In genomic region chr13:46388846-46389245, GRCh38 we compare ENCODE assay signal across 20 cellular contexts. TPM values are rescaled to one million over a fixed set of nuclear protein-coding genes. Genes with fewer than 3 reads are reported as not detected.
A peak's percentile ranks its signal among the peaks of the same experiment; 100 is the strongest.
DNase-seq lines count a peak whose midpoint lies in the region; ATAC-seq, FAIRE-seq and TF ChIP-seq lines count a peak whose summit lies in the region.
"Had no signal": no experiment of that assay in that cellular context is flagged by ENCODE, and none has a peak within 500 bp of the region (broad histone marks: within the 10 kb centered on the region; RNA-seq: fewer than 3 reads in every experiment).

No MANE protein-coding gene starts in this region.

- H3K4me1 Mint-ChIP-seq in stimulated activated memory B cell treated with anti-CD40 and anti-IgM and Interleukin-4, amounts not matched to agents 10 μg/mL and 1 μg/mL and 100 μg/mL, for 72 hours: peaks cover 51% of the 10 kb centered on the region

- H3K36me3 ChIP-seq in SJCRH30: no peaks in the 10 kb centered on the region
- no peaks in the 10 kb centered on the region for H3K36me3 ChIP-seq in esophagus muscularis mucosa
- H3K36me3 ChIP-seq: HAP-1, pancreas, tibial artery had no signal

- H3K27me3 ChIP-seq in SJCRH30 (no peaks in the 10 kb centered on the region), foreskin keratinocyte (peaks cover 52% of the 10 kb centered on the region), esophagus muscularis mucosa (peaks cover 0 to 39% (median 8%) of the 10 kb centered on the region in 4 donors)

- H3K4me1 ChIP-seq in SJCRH30 (peaks cover 49% of the 10 kb centered on the region), foreskin keratinocyte (peaks cover 3% of the 10 kb centered on the region), esophagus muscularis mucosa (peaks cover 5 to 29% (median 21%) of the 10 kb centered on the region in 4 donors)

- ATAC-seq in foreskin keratinocyte (no peak), GM21619 (IDR thresholded peaks at IDR 0.05; ENCODE audit: unreplicated experiment) (no peak)
- ATAC-seq in stimulated activated memory B cell treated with anti-CD40 and anti-IgM and Interleukin-4, amounts not matched to agents 10 μg/mL and 1 μg/mL and 100 μg/mL, for 72 hours: no peak
- ATAC-seq: activated CD4-positive, CD25-positive, alpha-beta regulatory T cell treated with anti-CD3 and anti-CD28 coated beads, Interleukin-2, amount 50 U/mL, for 24 hours; left cardiac atrium; Right ventricle myocardium inferior had no signal

- peak overlapping the region; percentile 92 for H3K4me3 Mint-ChIP-seq in stimulated activated memory B cell treated with anti-CD40 and anti-IgM and Interleukin-4, amounts not matched to agents 10 μg/mL and 1 μg/mL and 100 μg/mL, for 72 hours

- no peaks in the 10 kb centered on the region for H3K9me3 ChIP-seq in SJCRH30 (replicated peaks)
- no peaks in the 10 kb centered on the region for H3K9me3 ChIP-seq in esophagus muscularis mucosa
- H3K9me3 ChIP-seq: HAP-1, pancreas, tibial artery had no signal

- no peak for DNase-seq in GM12891 (ENCODE audit: insufficient read length, low spot score)
- DNase-seq in SJCRH30: no peak
- DNase-seq in foreskin keratinocyte: peak; percentile 47 to 63
- no peak for DNase-seq in superior temporal gyrus (ENCODE audit: extremely low spot score)
- DNase-seq in esophagus muscularis mucosa (ENCODE audit: extremely low spot score): no peak
- no peak for DNase-seq in NCI-H69 (lab: John Stamatoyannopoulos, UW)
- DNase-seq: amniotic stem cell; left cardiac atrium; NCI-H1436; NK-92 treated with Interleukin-12 subunit alpha and Interleukin-12 subunit beta, amount 100 ng/mL, for 24 hours; pancreas; stimulated activated CD4-positive, alpha-beta T cell treated with anti-CD3 and anti-CD28 coated beads, Interleukin-4, amount 100 ng/mL, for 4 hours; tibial artery had no signal

- H3K27me3 Mint-ChIP-seq in stimulated activated memory B cell treated with anti-CD40 and anti-IgM and Interleukin-4, amounts not matched to agents 10 μg/mL and 1 μg/mL and 100 μg/mL, for 72 hours: no peaks in the 10 kb centered on the region

- peak overlapping the region; percentile 86 for H3K27ac Mint-ChIP-seq in stimulated activated memory B cell treated with anti-CD40 and anti-IgM and Interleukin-4, amounts not matched to agents 10 μg/mL and 1 μg/mL and 100 μg/mL, for 72 hours

- H3K4me3 ChIP-seq in SJCRH30 (no peak overlapping the region), esophagus muscularis mucosa (no peak overlapping the region)
- H3K4me3 ChIP-seq: HAP-1, pancreas, tibial artery had no signal

- peaks cover 13% of the 10 kb centered on the region for H3K36me3 Mint-ChIP-seq in stimulated activated memory B cell treated with anti-CD40 and anti-IgM and Interleukin-4, amounts not matched to agents 10 μg/mL and 1 μg/mL and 100 μg/mL, for 72 hours

- no peak for TF ChIP-seq POLR2A in GM12891 (IDR thresholded peaks at IDR 0.05; ENCODE audit: low read depth, low read length)
- no peak for TF ChIP-seq POLR2A in esophagus muscularis mucosa (IDR thresholded peaks at IDR 0.05; ENCODE audit: low read depth)

- H3K27ac ChIP-seq in SJCRH30 (peak overlapping the region; percentile 76), foreskin keratinocyte (no peak overlapping the region), esophagus muscularis mucosa (replicated peaks in 1 of 4) (no peak overlapping the region)
- H3K27ac ChIP-seq: tibial artery had no signal

- no peak for TF ChIP-seq CTCF in foreskin keratinocyte (conservative IDR thresholded peaks at IDR 0.05)
- no peak for TF ChIP-seq CTCF in esophagus muscularis mucosa (IDR thresholded peaks at IDR 0.05)

- no peaks in the 10 kb centered on the region for H3K9me3 Mint-ChIP-seq in stimulated activated memory B cell treated with anti-CD40 and anti-IgM and Interleukin-4, amounts not matched to agents 10 μg/mL and 1 μg/mL and 100 μg/mL, for 72 hours

- WGBS in esophagus muscularis mucosa: 97% methylated on average over 3 of the region's 3 CpGs

- FAIRE-seq in GM12891 (lab: Jason Lieb, UNC): peak; percentile 28
- FAIRE-seq: endometrium, pancreas had no signal

- intact Hi-C loops in esophagus muscularis mucosa (cut with DNase I): no loop called here

- TF ChIP-seq EP300 in esophagus muscularis mucosa (IDR thresholded peaks at IDR 0.05): no peak

TF ChIP-seq in GM12891, 5 proteins besides CTCF, POLR2A, EP300 and RAD21:
- no peak for TF ChIP-seq POLR2AphosphoS5 (IDR thresholded peaks at IDR 0.05; ENCODE audit: low read depth, low read length)
- no peak for TF ChIP-seq TAF1 (IDR thresholded peaks at IDR 0.05; ENCODE audit: low read depth, low read length)
- no peak for TF ChIP-seq SPI1 (IDR thresholded peaks at IDR 0.05; ENCODE audit: low read depth, low read length)
- TF ChIP-seq PAX5 (IDR thresholded peaks at IDR 0.05; ENCODE audit: insufficient read depth, low read length, severe bottlenecking): no peak
- TF ChIP-seq POU2F2 (IDR thresholded peaks at IDR 0.05; ENCODE audit: low read depth, low read length): no peak

RNA-seq across cellular contexts. Expression of gene RUBCNL, which starts 1.8 kb away (rescaled TPM):
- polyA plus RNA-seq in GM12891 (2012; ENCODE audit: low read depth, missing spikeins): 14.8 TPM
- total RNA-seq in SJCRH30 (2014; rRNA removed; shearing (Covaris generic)): 1.8 TPM in 2 replicates
- 0.10 TPM in 1 of 2 replicates, not detected in the other for total RNA-seq in foreskin keratinocyte
- 0.08 TPM in 1 of 2 replicates, not detected in the other for polyA plus RNA-seq in foreskin keratinocyte
- total RNA-seq in esophagus muscularis mucosa: 1 to 10 TPM in 3 of 4 donors, under 1 TPM in 1; 0.86 to 3.6 (median 1.4) TPM
- total RNA-seq: HT-29 had no signal

Comparison
In these comparisons a context has a peak if more than half of its experiments do, and no peak if none do; other contexts are left out.
1. DNase-seq: peak in foreskin keratinocyte (2 of 2); none in GM12891 (single experiment), SJCRH30 (0 of 2), superior temporal gyrus (single experiment), esophagus muscularis mucosa (single experiment) and NCI-H69 (single experiment).